ENCODE assay signal across 9 cellular contexts in the genomic region with DNA sequence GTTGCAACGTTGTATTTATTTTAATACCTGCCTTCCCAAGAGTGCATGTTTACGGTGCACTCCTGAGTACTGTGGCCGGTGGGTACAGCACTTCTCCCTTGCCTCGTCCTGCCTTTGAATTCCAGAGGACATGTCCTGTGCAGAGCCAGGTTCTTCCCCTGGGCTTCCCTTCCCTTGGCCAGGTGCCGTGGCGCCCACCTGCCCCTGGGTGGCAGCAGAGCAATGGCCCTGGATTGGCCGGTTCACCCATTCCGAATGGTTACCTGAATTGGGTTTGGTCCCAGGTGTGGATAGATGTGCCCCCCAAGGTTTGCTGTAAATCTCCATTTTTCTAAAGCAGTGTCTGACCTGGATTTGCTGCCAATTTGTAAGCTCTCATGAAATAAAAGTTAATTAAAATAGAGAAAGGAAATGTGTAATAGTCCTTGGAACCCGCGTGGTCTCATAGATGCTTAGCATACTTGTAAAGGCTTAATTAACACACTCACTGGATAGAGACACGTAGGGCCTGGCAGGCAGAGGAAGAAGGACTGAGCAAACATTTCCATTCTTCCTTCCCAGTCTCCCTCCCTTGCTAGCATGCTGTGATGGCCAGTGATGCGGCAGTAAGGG. TPM values are rescaled to one million over a fixed set of nuclear protein-coding genes. Genes with fewer than 3 reads are reported as not detected.
DNase-seq lines count a peak whose midpoint lies in the region; ATAC-seq, FAIRE-seq and TF ChIP-seq lines count a peak whose summit lies in the region.
"Had no signal": no experiment of that assay in that cellular context is flagged by ENCODE, and none has a peak within 500 bp of the region (broad histone marks: within the 10 kb centered on the region; RNA-seq: fewer than 3 reads in every experiment).

No MANE protein-coding gene starts in this region.

- BruUV-seq in K562 (replicated peaks; lab: Mats Ljungman, UMichigan) = no TSS peak

- H3K27me3 Mint-ChIP-seq in memory B cell = no peaks in the 10 kb centered on the region
- no peaks in the 10 kb centered on the region for H3K27me3 Mint-ChIP-seq in activated CD4-positive, alpha-beta T cell treated with anti-CD3 and anti-CD28 coated beads, Interleukin-2, amount 10 ng/mL, durations not matched to agents 24 days and 14 days

- TF ChIP-seq EP300 in K562 (IDR thresholded peaks at IDR 0.05; ENCODE audit: low read length) (no peak), suprapubic skin (IDR thresholded peaks at IDR 0.05) (no peak)

- H3K4me1 ChIP-seq in DOHH2 (ENCODE audit: control insufficient read depth, low read length) (no peaks in the 10 kb centered on the region), K562 (replicated peaks in 1 of 2; ENCODE audit: control insufficient read depth in 2 of 2, insufficient read depth in 2 of 2, low read length in 2 of 2) (peaks cover 2 to 9% of the 10 kb centered on the region in 2 experiments; a peak in 2 of 5 replicates), suprapubic skin (no peaks in the 10 kb centered on the region), testis (peaks cover 6% of the 10 kb centered on the region)

- H3K79me2 ChIP-seq in DOHH2 (ENCODE audit: control insufficient read depth, low read length) (no peaks in the 10 kb centered on the region), K562 (ENCODE audit: control insufficient read depth, insufficient read depth, low read length) (no peaks in the 10 kb centered on the region)

- TF ChIP-seq POLR2A in K562 (conservative IDR thresholded peaks at IDR 0.05) (no peak), suprapubic skin (IDR thresholded peaks at IDR 0.05) (no peak), testis (IDR thresholded peaks at IDR 0.05) (no peak)

- H3K9me3 ChIP-seq in DOHH2 (ENCODE audit: control insufficient read depth, insufficient read depth, low read length) (no peaks in the 10 kb centered on the region), K562 (replicated peaks; ENCODE audit: control insufficient read depth, insufficient read depth, low read depth, low read length) (no peaks in the 10 kb centered on the region), suprapubic skin (no peaks in the 10 kb centered on the region), testis (no peaks in the 10 kb centered on the region)

- H3K27ac ChIP-seq in DOHH2 (ENCODE audit: low read depth, low read length) (no peak overlapping the region), K562 (ENCODE audit: extremely low read depth, low read depth, low read length) (no peak overlapping the region), suprapubic skin (no peak overlapping the region), testis (no peak overlapping the region)

- no peak for DNase-seq in HFF-Myc (ENCODE audit: extremely low read depth, low read depth)
- DNase-seq in K562 (ENCODE audit: extremely low read depth in 1 of 4, low spot score in 3 of 4) = peak in 3 of 4 experiments; percentile 3 to 17 (median 11)
- DNase-seq in memory B cell (ENCODE audit: low spot score in 2 of 2) = peak in 1 of 2 donors; percentile 32
- no peak for DNase-seq in suprapubic skin (ENCODE audit: low spot score in 2 of 2)
- no peak for DNase-seq in activated CD4-positive, alpha-beta T cell treated with anti-CD3 and anti-CD28 coated beads, Interleukin-2, amount 10 ng/mL, durations not matched to agents 24 days and 14 days
- DNase-seq in testis = no peak

- H3K4me3 ChIP-seq in DOHH2 (ENCODE audit: low read length) (no peak overlapping the region), HFF-Myc (replicated peaks; ENCODE audit: low read depth, low read length) (no peak overlapping the region), K562 (no peak overlapping the region), suprapubic skin (no peak overlapping the region), testis (no peak overlapping the region)

- H3K36me3 ChIP-seq in DOHH2 (ENCODE audit: control insufficient read depth, low read length) = no peaks in the 10 kb centered on the region
- no peaks in the 10 kb centered on the region for H3K36me3 ChIP-seq in K562 (ENCODE audit: control insufficient read depth, insufficient read depth, low read length)
- H3K36me3 ChIP-seq in suprapubic skin = peaks cover 6% of the 10 kb centered on the region
- H3K36me3 ChIP-seq in testis (ENCODE audit: low read depth, missing control alignments) = no peaks in the 10 kb centered on the region

- no peak for TF ChIP-seq RAD21 in K562 (CRISPR knock-in tag; conservative IDR thresholded peaks at IDR 0.05 in 1 of 2, IDR thresholded peaks at IDR 0.05 in 1 of 2)

- WGBS in K562 (ENCODE audit: insufficient coverage, low coverage, missing lambda C conversion rate) = 66% methylated on average over 10 of the region's 12 CpGs
- 88% methylated on average over 12 of the region's 12 CpGs for WGBS in suprapubic skin
- 86 to 87% methylated on average over 12 of the region's 12 CpGs for WGBS in testis, 2 donors

- H3K4me2 ChIP-seq in DOHH2 (ENCODE audit: low read length) = no peak overlapping the region
- no peak overlapping the region for H3K4me2 ChIP-seq in K562 (ENCODE audit: insufficient read depth, low read length)

- CTCF ChIA-PET in K562 (lab: Yijun Ruan, JAX; ENCODE audit: low intra/inter-chr PET ratio) = no interaction called here

- no peaks in the 10 kb centered on the region for H3F3A ChIP-seq in DOHH2 (ENCODE audit: control insufficient read depth, insufficient read depth)

- no peak overlapping the region for H3K4me3 Mint-ChIP-seq in memory B cell
- H3K4me3 Mint-ChIP-seq in activated CD4-positive, alpha-beta T cell treated with anti-CD3 and anti-CD28 coated beads, Interleukin-2, amount 10 ng/mL, durations not matched to agents 24 days and 14 days = no peak overlapping the region

- H3K9me1 ChIP-seq in K562 (ENCODE audit: control insufficient read depth, insufficient read depth, low read length) = no peaks in the 10 kb centered on the region

- in situ Hi-C loops in K562 (cut with MboI) = no loop called here

- intact Hi-C loops in K562 (cut with micrococcal nuclease) = no loop called here
- intact Hi-C loops in activated CD4-positive, alpha-beta T cell treated with anti-CD3 and anti-CD28 coated beads, Interleukin-2, amount 10 ng/mL, durations not matched to agents 24 days and 14 days (cut with micrococcal nuclease) = no loop called here
- intact Hi-C loops in testis (cut with DNase I; ENCODE audit: low total_unique reads) = no loop called here

- H3K9ac ChIP-seq in K562 (ENCODE audit: insufficient read depth in 1 of 2, low read depth in 2 of 2, low read length in 2 of 2) = no peak overlapping the region

- no peak for FAIRE-seq in K562 (lab: Jason Lieb, UNC)

- no peaks in the 10 kb centered on the region for H3K9me2 ChIP-seq in DOHH2 (replicated peaks; ENCODE audit: control insufficient read depth, low read length)

- H3K27me3 ChIP-seq in DOHH2 (ENCODE audit: control insufficient read depth, low read length) (no peaks in the 10 kb centered on the region), K562 (ENCODE audit: control insufficient read depth in 2 of 2, insufficient read depth in 2 of 2, low read length in 2 of 2) (no peaks in the 10 kb centered on the region), suprapubic skin (no peaks in the 10 kb centered on the region), testis (no peaks in the 10 kb centered on the region)

- ATAC-seq in K562 (no peak), memory B cell (ENCODE audit: low read depth) (peak; percentile 28), GM19467 (IDR thresholded peaks at IDR 0.05; ENCODE audit: unreplicated experiment) (no peak)
- ATAC-seq: activated naive CD4-positive, alpha-beta T cell treated with anti-CD3 and anti-CD28 coated beads, Interleukin-2, amount 50 U/mL, for 72 hours had no signal

- no peaks in the 10 kb centered on the region for H3K9me3 Mint-ChIP-seq in memory B cell
- peaks cover 5% of the 10 kb centered on the region for H3K9me3 Mint-ChIP-seq in activated CD4-positive, alpha-beta T cell treated with anti-CD3 and anti-CD28 coated beads, Interleukin-2, amount 10 ng/mL, durations not matched to agents 24 days and 14 days
- H3K9me3 Mint-ChIP-seq: activated naive CD4-positive, alpha-beta T cell treated with anti-CD3 and anti-CD28 coated beads, Interleukin-2, amount 50 U/mL, for 72 hours had no signal

- peak; percentile 75 for TF ChIP-seq CTCF in DOHH2 (IDR thresholded peaks at IDR 0.05; ENCODE audit: low read depth, low read length, poor library complexity, severe bottlenecking)
- peak; percentile 60 for TF ChIP-seq CTCF in HFF-Myc (IDR thresholded peaks at IDR 0.05; ENCODE audit: low read depth, low read length, missing control alignments)
- TF ChIP-seq CTCF in K562 (IDR thresholded peaks at IDR 0.05 in 2 of 3, conservative IDR thresholded peaks at IDR 0.05 in 1 of 3; ENCODE audit: insufficient read depth in 2 of 3, low read depth in 1 of 3, low read length in 3 of 3) = peak; percentile 15 to 49 (median 40); a peak in 2 of 6 replicates
- peak in 1 of 2 donors; percentile 44 for TF ChIP-seq CTCF in suprapubic skin (IDR thresholded peaks at IDR 0.05)
- TF ChIP-seq CTCF in testis (IDR thresholded peaks at IDR 0.05) = no peak

- H2AFZ ChIP-seq in K562 (ENCODE audit: low read depth, low read length) = no peak overlapping the region

- peaks cover 9% of the 10 kb centered on the region for H3K36me3 Mint-ChIP-seq in memory B cell
- H3K36me3 Mint-ChIP-seq in activated CD4-positive, alpha-beta T cell treated with anti-CD3 and anti-CD28 coated beads, Interleukin-2, amount 10 ng/mL, durations not matched to agents 24 days and 14 days (ENCODE audit: low read depth) = peaks cover 12% of the 10 kb centered on the region

- POLR2A ChIA-PET in K562 (lab: Yijun Ruan, JAX) = no interaction called here

- no peaks in the 10 kb centered on the region for H4K20me1 ChIP-seq in DOHH2 (ENCODE audit: control insufficient read depth, insufficient read depth, low read depth, low read length)
- no peaks in the 10 kb centered on the region; the same call in 1 of the 2 replicates for H4K20me1 ChIP-seq in K562 (replicated peaks; ENCODE audit: control insufficient read depth, insufficient read depth, low read length)

- no peak overlapping the region for H3K27ac Mint-ChIP-seq in memory B cell
- H3K27ac Mint-ChIP-seq in activated CD4-positive, alpha-beta T cell treated with anti-CD3 and anti-CD28 coated beads, Interleukin-2, amount 10 ng/mL, durations not matched to agents 24 days and 14 days = no peak overlapping the region
- H3K27ac Mint-ChIP-seq: activated naive CD4-positive, alpha-beta T cell treated with anti-CD3 and anti-CD28 coated beads, Interleukin-2, amount 50 U/mL, for 72 hours had no signal

- H3K4me1 Mint-ChIP-seq in memory B cell = peaks cover 9% of the 10 kb centered on the region
- H3K4me1 Mint-ChIP-seq in activated CD4-positive, alpha-beta T cell treated with anti-CD3 and anti-CD28 coated beads, Interleukin-2, amount 10 ng/mL, durations not matched to agents 24 days and 14 days = peaks cover 2% of the 10 kb centered on the region

RNA-seq across cellular contexts. Expression of gene DTD1, which starts 40.6 kb away (rescaled TPM):
- 8.9 and 11.7 TPM in 2 replicates for total RNA-seq in K562 (2011; cell fraction: chromatin; rRNA removed; ENCODE audit: low replicate concordance)
- 6.3 and 7.2 TPM in 2 replicates for total RNA-seq in K562 (2011; cell fraction: nucleolus; rRNA removed)
- 14.4 and 20.7 TPM in 2 replicates for total RNA-seq in K562 (2011; cell fraction: nucleoplasm; rRNA removed)
- total RNA-seq in K562 (2014; rRNA removed) = 28.6 and 32.8 TPM in 2 replicates
- total RNA-seq in K562 (2014; rRNA removed; fragmentation: Illumina TruSeq; extraction: Trizol) = 27.0 and 28.6 TPM in 2 replicates
- total RNA-seq in K562 (2015; rRNA removed; fragmentation: Illumina TruSeq; extraction: Trizol) = 25.8 TPM in 2 replicates
- total RNA-seq in K562 (2021) = 26.3 and 27.1 TPM in 2 replicates
- 24.3 and 26.3 TPM in 2 replicates for polyA plus RNA-seq in K562 (2011; rRNA removed)
- 18.0 and 26.3 TPM in 2 replicates for polyA plus RNA-seq in K562 (2011; cell fraction: cytosol; rRNA removed)
- 7.5 and 10.8 TPM in 2 replicates for polyA plus RNA-seq in K562 (2011; cell fraction: nucleus; rRNA removed)
- polyA plus RNA-seq in K562 (2012) = 29.3 and 56.5 TPM in 2 replicates
- polyA plus RNA-seq in K562 (2014; fragmentation: Illumina TruSeq; extraction: Trizol) = 26.1 and 26.8 TPM in 2 replicates
- 1 to 10 TPM; 5.7 to 9.6 TPM for polyA plus RNA-seq in K562 (2014; fragmentation: Nextera tagmentation; extraction: Ambion mirVana)
- 27.2 and 32.5 TPM in 2 replicates for polyA plus RNA-seq in K562 (2014; rRNA removed)
- 21.9 and 25.3 TPM in 2 replicates for polyA minus RNA-seq in K562 (2011; rRNA and poly(A)+ RNA removed)
- polyA minus RNA-seq in K562 (2011; cell fraction: cytosol; rRNA and poly(A)+ RNA removed) = 9.0 and 13.3 TPM in 2 replicates
- 3.8 and 6.0 TPM in 2 replicates for polyA minus RNA-seq in K562 (2011; cell fraction: nucleus; rRNA and poly(A)+ RNA removed)
- total RNA-seq in suprapubic skin = 10 to 100 TPM; 22.5 to 33.2 (median 27.0) TPM
- 49.2 and 49.9 TPM in 2 replicates for total RNA-seq in activated CD4-positive, alpha-beta T cell treated with anti-CD3 and anti-CD28 coated beads, Interleukin-2, amount 10 ng/mL, durations not matched to agents 24 days and 14 days
- 10 to 100 TPM; 34.6 to 41.6 TPM for total RNA-seq in testis
- 39.9 TPM for polyA plus RNA-seq in testis (ENCODE audit: insufficient read depth, low read depth, low replicate concordance)

Comparison
In these comparisons a context has a peak if more than half of its experiments do, and no peak if none do; other contexts are left out.
1. CTCF ChIP-seq: peak in DOHH2 (single experiment), HFF-Myc (single experiment) and K562 (3 of 3); none in testis (0 of 3).
2. DNase-seq: peak in K562 (3 of 4); none in HFF-Myc (single experiment), suprapubic skin (0 of 2), activated CD4-positive, alpha-beta T cell treated with anti-CD3 and anti-CD28 coated beads, Interleukin-2, amount 10 ng/mL, durations not matched to agents 24 days and 14 days (single experiment) and testis (single experiment).